Comparison of ENCODE assay signal across 1 cellular context in the genomic region with DNA sequence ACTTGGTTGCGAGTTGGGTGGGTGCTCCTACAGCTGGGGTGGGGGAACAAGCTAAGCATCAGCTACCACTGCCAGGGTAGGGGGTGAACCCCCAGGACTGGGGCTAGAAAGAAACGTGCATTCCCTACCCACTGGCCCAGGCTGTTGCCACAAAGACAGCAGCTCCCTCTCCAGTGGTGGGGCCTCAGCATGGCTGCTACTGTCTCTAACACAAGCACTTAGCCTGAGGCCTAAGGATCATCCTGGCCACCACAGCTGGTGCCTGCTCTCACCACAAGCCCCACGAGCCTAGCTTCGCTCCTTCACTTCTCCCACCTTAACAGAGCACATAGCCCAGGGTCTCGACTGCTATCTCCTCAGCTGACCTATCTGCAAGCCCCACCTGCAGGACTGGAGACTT.
TF ChIP-seq lines count a peak whose summit lies in the region.

No MANE protein-coding gene starts in this region.

TF ChIP-seq in HepG2, 621 proteins besides CTCF, POLR2A, EP300 and RAD21:
- no peak for TF ChIP-seq ZZZ3 (CRISPR knock-in tag; IDR thresholded peaks at IDR 0.05; ENCODE audit: borderline replicate concordance)
- 0 out of 2 replicates have a peak, but pooled peaks have one; percentile 36 for TF ChIP-seq ZNF619 (CRISPR knock-in tag; IDR thresholded peaks at IDR 0.05)
- 0 out of 2 replicates have a peak, but pooled peaks have one; percentile 32 for TF ChIP-seq MXD1 (CRISPR knock-in tag; IDR thresholded peaks at IDR 0.05)
- TF ChIP-seq HES4 (CRISPR knock-in tag; IDR thresholded peaks at IDR 0.05; ENCODE audit: borderline replicate concordance) = 0 out of 2 replicates have a peak, but pooled peaks have one; percentile 37
- peak; percentile 37; the same call in 1 of the 2 replicates for TF ChIP-seq KDM5B (CRISPR knock-in tag; IDR thresholded peaks at IDR 0.05; ENCODE audit: borderline replicate concordance)
- TF ChIP-seq ZNF776 (CRISPR knock-in tag; IDR thresholded peaks at IDR 0.05) = 0 out of 2 replicates have a peak, but pooled peaks have one; percentile 24
- no peak for TF ChIP-seq ZFP90 (CRISPR knock-in tag; IDR thresholded peaks at IDR 0.05; ENCODE audit: borderline replicate concordance)
- TF ChIP-seq ZNF274 (CRISPR knock-in tag; IDR thresholded peaks at IDR 0.05) = 0 out of 2 replicates have a peak, but pooled peaks have one; percentile 9
